In genomic region chr3:100072328-100073048, GRCh38 we compare ENCODE assay signal across 1 cellular context.
TF ChIP-seq lines count a peak whose summit lies in the region.

No MANE protein-coding gene starts in this region.

TF ChIP-seq in K562, 482 proteins besides CTCF, POLR2A, EP300 and RAD21 (continued from another document):
- TF ChIP-seq HMBOX1 (IDR thresholded peaks at IDR 0.05) (peak; percentile 60; the same call in 1 of the 2 replicates), PYGO2 (tag; IDR thresholded peaks at IDR 0.05) (no peak), GTF2E2 (tag; IDR thresholded peaks at IDR 0.05) (no peak), XRCC5 (IDR thresholded peaks at IDR 0.05; ENCODE audit: low read depth, low read length) (no peak), ZNF263 (CRISPR knock-in tag; IDR thresholded peaks at IDR 0.05; ENCODE audit: borderline replicate concordance) (no peak), PPARD (CRISPR knock-in tag; IDR thresholded peaks at IDR 0.05) (no peak), TCF7 (IDR thresholded peaks at IDR 0.05; ENCODE audit: borderline replicate concordance) (no peak), SP1 (CRISPR knock-in tag; IDR thresholded peaks at IDR 0.05) (no peak)
